9 cellular contexts compared by ENCODE assay signal in the genomic region with DNA sequence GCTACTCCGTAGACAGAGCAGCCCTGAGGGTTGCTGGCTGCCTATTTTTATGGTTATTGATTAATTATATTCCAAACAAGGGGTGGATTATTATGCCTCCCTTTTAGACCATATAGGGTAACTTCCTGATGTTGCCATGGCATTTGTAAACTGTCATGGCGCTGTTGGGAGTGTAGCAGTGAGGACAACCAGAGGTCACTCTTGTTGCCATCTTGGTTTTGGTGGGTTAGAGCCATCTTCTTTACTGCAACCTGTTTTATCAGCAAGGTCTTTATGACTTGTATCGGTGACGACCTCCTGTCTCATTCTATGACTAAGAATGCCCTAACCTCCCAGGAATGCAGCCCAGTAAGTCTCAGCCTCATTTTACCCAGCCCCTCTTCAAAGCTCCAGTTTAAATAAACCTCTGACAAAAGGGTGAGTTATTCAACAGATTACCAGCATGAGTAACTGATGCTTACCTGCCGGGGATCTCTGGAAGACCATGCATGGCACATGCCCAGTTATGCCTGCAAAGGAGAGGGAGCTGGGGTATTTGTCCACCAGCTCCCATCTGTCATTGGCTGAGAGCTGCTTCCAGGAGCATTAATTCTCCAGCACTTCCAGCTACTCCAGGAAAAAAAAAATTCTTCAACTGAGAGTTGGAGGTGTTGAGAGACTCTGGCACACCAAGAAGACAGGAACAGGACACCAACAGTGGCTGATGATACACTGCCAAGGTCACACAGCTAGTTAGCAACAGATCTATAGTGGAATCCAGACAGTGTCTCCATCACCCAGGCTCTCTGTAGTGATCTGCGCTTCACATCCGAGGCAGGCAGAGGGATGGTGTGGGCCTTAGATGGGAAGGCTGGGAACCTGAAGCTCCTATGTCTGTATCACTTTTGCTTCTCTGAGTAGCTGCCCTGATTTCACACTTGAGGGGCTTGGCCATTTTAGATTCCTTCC. TPM values are rescaled to one million over a fixed set of nuclear protein-coding genes. Genes with fewer than 3 reads are reported as not detected.
A peak's percentile ranks its signal among the peaks of the same experiment; 100 is the strongest.
DNase-seq lines count a peak whose midpoint lies in the region; ATAC-seq and TF ChIP-seq lines count a peak whose summit lies in the region.
"Had no signal": no experiment of that assay in that cellular context is flagged by ENCODE, and none has a peak within 500 bp of the region (broad histone marks: within the 10 kb centered on the region; RNA-seq: fewer than 3 reads in every experiment).

No MANE protein-coding gene starts in this region.

- H3K27ac ChIP-seq in mucosa of rectum (ENCODE audit: low read depth in 2 of 2, low read length in 2 of 2), result peak overlapping the region; percentile 16 to 24

- H3K9me3 ChIP-seq in mucosa of rectum (ENCODE audit: control insufficient read depth in 2 of 2, low read length in 2 of 2) (no peaks in the 10 kb centered on the region), BE2C (no peaks in the 10 kb centered on the region)

- H3K4me1 ChIP-seq in mucosa of rectum (ENCODE audit: control insufficient read depth in 2 of 2, insufficient read depth in 2 of 2, low read length in 2 of 2) (peaks cover 11 to 23% of the 10 kb centered on the region in 2 donors), BE2C (no peaks in the 10 kb centered on the region)

- DNase-seq in Caki2 (ENCODE audit: low read depth) (peak; percentile 61), LHCN-M2 (ENCODE audit: low read depth) (peak; percentile 34), choroid plexus epithelial cell (ENCODE audit: low read depth) (peak; percentile 45), BE2C (no peak), GM10266 (ENCODE audit: extremely low spot score) (no peak), T1000 (lab: John Stamatoyannopoulos, UW) (no peak)
- DNase-seq: activated gamma-delta T cell had no signal

- H3K36me3 ChIP-seq in mucosa of rectum (ENCODE audit: control insufficient read depth in 2 of 2, insufficient read depth in 2 of 2, low read length in 2 of 2), result peaks cover 27% of the 10 kb centered on the region in 2 donors
- H3K36me3 ChIP-seq in BE2C, result no peaks in the 10 kb centered on the region

- in situ Hi-C loops in Caki2 (cut with HindIII; ENCODE audit: low pct_unique_long_range_greater_than_20kb, low sequenced_read_pairs), result no loop called here

- H3K9ac ChIP-seq in mucosa of rectum (ENCODE audit: low read depth in 1 of 2, low read length in 2 of 2), result no peak overlapping the region

- TF ChIP-seq CTCF in choroid plexus epithelial cell (conservative IDR thresholded peaks at IDR 0.05; ENCODE audit: low read depth, low read length) (no peak), BE2C (IDR thresholded peaks at IDR 0.05; ENCODE audit: low read depth, low read length) (no peak), GM10266 (IDR thresholded peaks at IDR 0.05; ENCODE audit: control insufficient read depth, insufficient read depth, low read depth, missing control alignments) (no peak)

- ATAC-seq in GM21515 (IDR thresholded peaks at IDR 0.05; ENCODE audit: unreplicated experiment), result no peak

- H3K27me3 ChIP-seq in mucosa of rectum (ENCODE audit: control insufficient read depth in 2 of 2, insufficient read depth in 2 of 2, low read length in 2 of 2), result peaks cover 0 to 2% of the 10 kb centered on the region in 2 donors
- no peaks in the 10 kb centered on the region for H3K27me3 ChIP-seq in BE2C

- H3K4me3 ChIP-seq in choroid plexus epithelial cell (ENCODE audit: low read depth, low read length), result no peak overlapping the region
- no peak overlapping the region for H3K4me3 ChIP-seq in mucosa of rectum (ENCODE audit: low read length in 2 of 2)
- no peak overlapping the region for H3K4me3 ChIP-seq in BE2C (ENCODE audit: low read depth, low read length)

RNA-seq across cellular contexts. Expression of gene IL21R, which starts 36.6 kb away (rescaled TPM):
- 0.55 and 1.4 TPM in 2 replicates for total RNA-seq in Caki2 (2014; rRNA removed; shearing (Covaris generic); ENCODE audit: low replicate concordance)
- 5.6 and 10.8 TPM in 2 replicates for total RNA-seq in LHCN-M2 (2014; rRNA removed)
- polyA plus RNA-seq in LHCN-M2 (2012), result 3.5 TPM
- polyA plus RNA-seq in BE2C (2012; ENCODE audit: insufficient read depth, insufficient read length, low read depth), result not detected

RNA-seq across cellular contexts. Expression of gene IL4R, which starts 51.6 kb away (rescaled TPM):
- 14.9 and 26.0 TPM in 2 replicates for total RNA-seq in Caki2 (2014; rRNA removed; shearing (Covaris generic); ENCODE audit: low replicate concordance)
- 13.8 and 14.5 TPM in 2 replicates for total RNA-seq in LHCN-M2 (2014; rRNA removed)
- polyA plus RNA-seq in LHCN-M2 (2012), result 10.7 TPM
- polyA plus RNA-seq in BE2C (2012; ENCODE audit: insufficient read depth, insufficient read length, low read depth), result 0.28 TPM

Comparison
In these comparisons a context has a peak if more than half of its experiments do, and no peak if none do; other contexts are left out.
1. DNase-seq: peak in Caki2 (single experiment), LHCN-M2 (single experiment) and choroid plexus epithelial cell (single experiment); none in BE2C (single experiment), GM10266 (single experiment) and T1000 (single experiment).